Comparison of ENCODE assay signal across 8 cellular contexts in genomic region chrX:132292753-132293152, GRCh38.
DNase-seq lines count a peak whose midpoint lies in the region; ATAC-seq and TF ChIP-seq lines count a peak whose summit lies in the region.

No MANE protein-coding gene starts in this region.

- no peaks in the 10 kb centered on the region for H3K4me1 Mint-ChIP-seq in activated T-helper 1 cell treated with anti-CD3 and anti-CD28 coated beads, Interleukin-12 subunit alpha, Interleukin-12 subunit beta, Interleukin-2, Interleukin-4 antibody, amounts not matched to agents 30 ng/mL and 10 ng/mL and 1 ng/mL, durations not matched to agents 14 hours and 24 hours and 36 hours (ENCODE audit: low read depth)

- no peak overlapping the region for H3K27ac ChIP-seq in cardiac muscle cell

- peak; percentile 15 for DNase-seq in stimulated activated CD4-positive, alpha-beta T cell treated with anti-CD3 and anti-CD28 coated beads, Interleukin-15, amount 100 ng/mL, for 24 hours
- DNase-seq in stimulated activated CD4-positive, alpha-beta T cell treated with anti-CD3 and anti-CD28 coated beads, Interleukin-12 subunit alpha, Interleukin-12 subunit beta, amount 100 ng/mL, for 4 hours, result no peak
- peak; percentile 0 for DNase-seq in activated T-helper 1 cell treated with anti-CD3 and anti-CD28 coated beads, Interleukin-12 subunit alpha, Interleukin-12 subunit beta, Interleukin-2, Interleukin-4 antibody, amounts not matched to agents 30 ng/mL and 10 ng/mL and 1 ng/mL, durations not matched to agents 14 hours and 24 hours and 36 hours (ENCODE audit: low spot score)
- DNase-seq in cardiac muscle cell (ENCODE audit: low read depth in 1 of 2, low spot score in 1 of 2) (peak; percentile 73 to 74), renal cortical epithelial cell (ENCODE audit: low read depth) (peak; percentile 54), GOT3 (lab: John Stamatoyannopoulos, UW) (no peak), SHP77 (lab: John Stamatoyannopoulos, UW) (no peak)

- TF ChIP-seq CTCF in cardiac muscle cell (IDR thresholded peaks at IDR 0.05; ENCODE audit: low read depth, low read length), result peak; percentile 41

- H3K9me3 ChIP-seq in cardiac muscle cell (ENCODE audit: low read depth), result no peaks in the 10 kb centered on the region

- intact Hi-C loops in activated T-helper 1 cell treated with anti-CD3 and anti-CD28 coated beads, Interleukin-12 subunit alpha, Interleukin-12 subunit beta, Interleukin-2, Interleukin-4 antibody, amounts not matched to agents 30 ng/mL and 10 ng/mL and 1 ng/mL, durations not matched to agents 14 hours and 24 hours and 36 hours (cut with micrococcal nuclease), result loop anchor here (1.0 to 10.0 kb wide), 3 partner anchors 202 to 339 kb away; no protein-coding TSS in a partner anchor

- no peak overlapping the region for H3K4me3 Mint-ChIP-seq in activated T-helper 1 cell treated with anti-CD3 and anti-CD28 coated beads, Interleukin-12 subunit alpha, Interleukin-12 subunit beta, Interleukin-2, Interleukin-4 antibody, amounts not matched to agents 30 ng/mL and 10 ng/mL and 1 ng/mL, durations not matched to agents 14 hours and 24 hours and 36 hours

- no peaks in the 10 kb centered on the region for H3K9me3 Mint-ChIP-seq in activated T-helper 1 cell treated with anti-CD3 and anti-CD28 coated beads, Interleukin-12 subunit alpha, Interleukin-12 subunit beta, Interleukin-2, Interleukin-4 antibody, amounts not matched to agents 30 ng/mL and 10 ng/mL and 1 ng/mL, durations not matched to agents 14 hours and 24 hours and 36 hours

- no peaks in the 10 kb centered on the region for H3K36me3 Mint-ChIP-seq in activated T-helper 1 cell treated with anti-CD3 and anti-CD28 coated beads, Interleukin-12 subunit alpha, Interleukin-12 subunit beta, Interleukin-2, Interleukin-4 antibody, amounts not matched to agents 30 ng/mL and 10 ng/mL and 1 ng/mL, durations not matched to agents 14 hours and 24 hours and 36 hours (ENCODE audit: low read depth)

- H3K27me3 Mint-ChIP-seq in activated T-helper 1 cell treated with anti-CD3 and anti-CD28 coated beads, Interleukin-12 subunit alpha, Interleukin-12 subunit beta, Interleukin-2, Interleukin-4 antibody, amounts not matched to agents 30 ng/mL and 10 ng/mL and 1 ng/mL, durations not matched to agents 14 hours and 24 hours and 36 hours (ENCODE audit: insufficient read depth), result no peaks in the 10 kb centered on the region

- H3K4me3 ChIP-seq in cardiac muscle cell, result no peak overlapping the region

- no peak overlapping the region for H3K27ac Mint-ChIP-seq in activated T-helper 1 cell treated with anti-CD3 and anti-CD28 coated beads, Interleukin-12 subunit alpha, Interleukin-12 subunit beta, Interleukin-2, Interleukin-4 antibody, amounts not matched to agents 30 ng/mL and 10 ng/mL and 1 ng/mL, durations not matched to agents 14 hours and 24 hours and 36 hours

- H3K4me1 ChIP-seq in cardiac muscle cell (ENCODE audit: low read depth), result peaks cover 6% of the 10 kb centered on the region

- H3K27me3 ChIP-seq in cardiac muscle cell, result no peaks in the 10 kb centered on the region

- ATAC-seq in HG03439 (IDR thresholded peaks at IDR 0.05; ENCODE audit: unreplicated experiment), result peak; percentile 59

- no peaks in the 10 kb centered on the region for H3K36me3 ChIP-seq in cardiac muscle cell

Comparison
In these comparisons a context has a peak if more than half of its experiments do, and no peak if none do; other contexts are left out.
1. DNase-seq: peak in stimulated activated CD4-positive, alpha-beta T cell treated with anti-CD3 and anti-CD28 coated beads, Interleukin-15, amount 100 ng/mL, for 24 hours (single experiment), activated T-helper 1 cell treated with anti-CD3 and anti-CD28 coated beads, Interleukin-12 subunit alpha, Interleukin-12 subunit beta, Interleukin-2, Interleukin-4 antibody, amounts not matched to agents 30 ng/mL and 10 ng/mL and 1 ng/mL, durations not matched to agents 14 hours and 24 hours and 36 hours (single experiment), cardiac muscle cell (2 of 2) and renal cortical epithelial cell (single experiment); none in stimulated activated CD4-positive, alpha-beta T cell treated with anti-CD3 and anti-CD28 coated beads, Interleukin-12 subunit alpha, Interleukin-12 subunit beta, amount 100 ng/mL, for 4 hours (single experiment), GOT3 (single experiment) and SHP77 (0 of 2).